In genomic region chr17:38572665-38573365, GRCh38 we compare ENCODE assay signal across 9 cellular contexts. TPM values are rescaled to one million over a fixed set of nuclear protein-coding genes. Genes with fewer than 3 reads are reported as not detected.
DNase-seq lines count a peak whose midpoint lies in the region; ATAC-seq and TF ChIP-seq lines count a peak whose summit lies in the region.
"Had no signal": no experiment of that assay in that cellular context is flagged by ENCODE, and none has a peak within 500 bp of the region (broad histone marks: within the 10 kb centered on the region; RNA-seq: fewer than 3 reads in every experiment).

No MANE protein-coding gene starts in this region.

- no peak for DNase-seq in activated naive CD8-positive, alpha-beta T cell treated with anti-CD3 and anti-CD28 coated beads, Interleukin-2, amount 50 U/mL, for 24 hours
- DNase-seq in OCI-LY7 (ENCODE audit: low spot score) (no peak), left ventricle myocardium superior (no peak), retinal pigment epithelial cell (ENCODE audit: low read depth) (no peak), NCI-H226 (no peak)

- H3K4me1 Mint-ChIP-seq in activated naive CD8-positive, alpha-beta T cell (ENCODE audit: low read depth): peaks cover 9% of the 10 kb centered on the region
- H3K4me1 Mint-ChIP-seq in activated naive CD8-positive, alpha-beta T cell treated with anti-CD3 and anti-CD28 coated beads, Interleukin-2, amount 50 U/mL, for 24 hours: peaks cover 2% of the 10 kb centered on the region

- H3K4me1 ChIP-seq in OCI-LY7 (ENCODE audit: insufficient read depth, low read length, poor library complexity, severe bottlenecking): peaks cover 6% of the 10 kb centered on the region

- no peaks in the 10 kb centered on the region for H3K36me3 ChIP-seq in OCI-LY7 (ENCODE audit: insufficient read depth, low read length)
- H3K36me3 ChIP-seq: neutrophil had no signal

- no TSS peak for BruUV-seq in OCI-LY7 (replicated peaks; lab: Mats Ljungman, UMichigan)

- peaks cover 59% of the 10 kb centered on the region for H3K27me3 Mint-ChIP-seq in activated naive CD8-positive, alpha-beta T cell
- H3K27me3 Mint-ChIP-seq in activated naive CD8-positive, alpha-beta T cell treated with anti-CD3 and anti-CD28 coated beads, Interleukin-2, amount 50 U/mL, for 24 hours: peaks cover 87% of the 10 kb centered on the region

- no peak overlapping the region for H2AFZ ChIP-seq in OCI-LY7 (ENCODE audit: low read length)

- no peak overlapping the region for H3K27ac ChIP-seq in OCI-LY7 (ENCODE audit: low read depth, low read length, poor library complexity, severe bottlenecking)
- H3K27ac ChIP-seq: neutrophil had no signal

- peak overlapping the region; percentile 75 for H3K4me3 Mint-ChIP-seq in activated naive CD8-positive, alpha-beta T cell
- H3K4me3 Mint-ChIP-seq in activated naive CD8-positive, alpha-beta T cell treated with anti-CD3 and anti-CD28 coated beads, Interleukin-2, amount 50 U/mL, for 24 hours: no peak overlapping the region

- H3K36me3 Mint-ChIP-seq in activated naive CD8-positive, alpha-beta T cell: peaks cover 2% of the 10 kb centered on the region
- no peaks in the 10 kb centered on the region for H3K36me3 Mint-ChIP-seq in activated naive CD8-positive, alpha-beta T cell treated with anti-CD3 and anti-CD28 coated beads, Interleukin-2, amount 50 U/mL, for 24 hours (ENCODE audit: low read depth)

- peak overlapping the region; percentile 23; the same call in 1 of the 2 replicates for H3K4me2 ChIP-seq in OCI-LY7 (ENCODE audit: low read length)

- no peak for ATAC-seq in activated naive CD8-positive, alpha-beta T cell treated with anti-CD3 and anti-CD28 coated beads, Interleukin-2, amount 50 U/mL, for 24 hours
- ATAC-seq in left ventricle myocardium superior: peak; percentile 33
- no peak for ATAC-seq in GM19351 (IDR thresholded peaks at IDR 0.05; ENCODE audit: unreplicated experiment)
- ATAC-seq in HG03175 (IDR thresholded peaks at IDR 0.05; ENCODE audit: unreplicated experiment): no peak

- no peak for TF ChIP-seq CTCF in OCI-LY7 (conservative IDR thresholded peaks at IDR 0.05; ENCODE audit: low read length)
- TF ChIP-seq CTCF in retinal pigment epithelial cell (conservative IDR thresholded peaks at IDR 0.05; ENCODE audit: low read depth, low read length): no peak

- POLR2A ChIA-PET in OCI-LY7 (lab: Charles Lee): no interaction called here

- H3K27ac Mint-ChIP-seq in activated naive CD8-positive, alpha-beta T cell: no peak overlapping the region
- H3K27ac Mint-ChIP-seq in activated naive CD8-positive, alpha-beta T cell treated with anti-CD3 and anti-CD28 coated beads, Interleukin-2, amount 50 U/mL, for 24 hours: no peak overlapping the region

- H3K4me3 ChIP-seq in OCI-LY7 (ENCODE audit: low read depth, low read length, poor library complexity, severe bottlenecking) (no peak overlapping the region), retinal pigment epithelial cell (ENCODE audit: low read length) (peak overlapping the region; percentile 43)

- H4K20me1 ChIP-seq in OCI-LY7 (ENCODE audit: insufficient read depth, low read length): no peaks in the 10 kb centered on the region

- CTCF ChIA-PET in OCI-LY7 (lab: Charles Lee; ENCODE audit: unreplicated experiment): no interaction called here

- no peaks in the 10 kb centered on the region for H3K9me3 Mint-ChIP-seq in activated naive CD8-positive, alpha-beta T cell (ENCODE audit: low read depth)
- no peaks in the 10 kb centered on the region for H3K9me3 Mint-ChIP-seq in activated naive CD8-positive, alpha-beta T cell treated with anti-CD3 and anti-CD28 coated beads, Interleukin-2, amount 50 U/mL, for 24 hours

- intact Hi-C loops in OCI-LY7 (cut with micrococcal nuclease; ENCODE audit: unreplicated experiment): no loop called here
- intact Hi-C loops in left ventricle myocardium superior (cut with micrococcal nuclease): no loop called here

- H3K9me2 ChIP-seq in OCI-LY7 (ENCODE audit: insufficient read depth, low read length): no peaks in the 10 kb centered on the region

- no peaks in the 10 kb centered on the region for H3K9me3 ChIP-seq in OCI-LY7 (ENCODE audit: low read length)
- H3K9me3 ChIP-seq: neutrophil had no signal

- H3K79me2 ChIP-seq in OCI-LY7 (ENCODE audit: insufficient read depth, low read depth, low read length): no peaks in the 10 kb centered on the region

RNA-seq across cellular contexts. Expression of gene SRCIN1, which starts 32.9 kb away (rescaled TPM):
- 0.15 and 1.5 TPM in 2 replicates for total RNA-seq in OCI-LY7 (2014; rRNA removed; shearing (Covaris generic))
- 4.6 and 4.9 TPM in 2 replicates for total RNA-seq in OCI-LY7 (2022)
- total RNA-seq in left ventricle myocardium superior: 1.4 TPM
